6 cellular contexts compared by ENCODE assay signal in the genomic region with DNA sequence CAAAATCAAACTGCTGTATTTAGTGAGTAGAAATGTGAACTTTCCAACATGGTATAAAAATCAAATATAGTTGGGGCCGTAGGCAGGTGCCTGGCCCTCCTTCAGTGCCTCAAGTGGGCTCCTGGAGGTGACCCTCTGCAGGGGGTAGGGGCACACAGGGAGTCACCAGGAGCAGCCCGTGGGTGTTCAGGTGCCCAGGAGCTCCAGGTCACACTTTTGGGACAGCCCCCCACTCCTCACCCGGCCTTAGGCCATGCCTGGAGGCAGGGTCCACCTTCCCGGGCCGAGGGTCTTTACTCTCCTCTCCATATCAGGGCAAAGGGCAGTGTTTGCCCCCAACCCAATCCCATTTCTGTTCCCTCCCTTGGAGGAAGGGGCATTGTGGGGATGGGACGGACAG.
"Had no signal": no experiment of that assay in that cellular context is flagged by ENCODE, and none has a peak within 500 bp of the region (broad histone marks: within the 10 kb centered on the region; RNA-seq: fewer than 3 reads in every experiment).

No MANE protein-coding gene starts in this region.

- H3K27ac ChIP-seq: HL-60 had no signal

- DNase-seq: IMR-90, KBM-7, KG1 had no signal

- H3K4me3 ChIP-seq: K562 had no signal

- ATAC-seq: HepG2, K562 had no signal
